8 cellular contexts compared by ENCODE assay signal in genomic region chr2:95121495-95122196, GRCh38. TPM values are rescaled to one million over a fixed set of nuclear protein-coding genes. Genes with fewer than 3 reads are reported as not detected.
DNase-seq lines count a peak whose midpoint lies in the region; ATAC-seq and TF ChIP-seq lines count a peak whose summit lies in the region.

Gene MRPS5, minus strand, starts transcription at chr2:95121808. Its CDS starts 17 bp downstream, at chr2:95121791.

- H3K27ac ChIP-seq in C4-2B (peak within 1 kb of the TSS; percentile 99), ectodermal cell (ENCODE audit: insufficient read depth, low read depth, low read length, poor library complexity, severe bottlenecking) (peak within 1 kb of the TSS; percentile 82)

- intact Hi-C loops in activated CD8-positive, alpha-beta T cell treated with anti-CD3 and anti-CD28 coated beads for 36 hours (cut with micrococcal nuclease) = loop anchor here (5.0 kb wide), 1 partner anchor 36 kb away; the partner anchor contains the start of gene ZNF514

- no peak; the same call in 1 of the 2 replicates for TF ChIP-seq CTCF in C4-2B (conservative IDR thresholded peaks at IDR 0.05)
- TF ChIP-seq CTCF in activated CD8-positive, alpha-beta T cell treated with anti-CD3 and anti-CD28 coated beads for 36 hours (IDR thresholded peaks at IDR 0.05) = no peak

- H3K4me1 Mint-ChIP-seq in activated CD8-positive, alpha-beta T cell treated with anti-CD3 and anti-CD28 coated beads for 36 hours (ENCODE audit: low read depth) = peaks cover 37% of the 10 kb centered on the region

- 0% methylated on average over 76 of the region's 76 CpGs for WGBS in ectodermal cell, 2 experiments

- no peaks in the 10 kb centered on the region for H3K9me3 ChIP-seq in ectodermal cell (ENCODE audit: control insufficient read depth, low read length)

- peak; percentile 95 for ATAC-seq in GM19324 (IDR thresholded peaks at IDR 0.05; ENCODE audit: low FRiP score, unreplicated experiment)
- peak; percentile 95 for ATAC-seq in HG03460 (IDR thresholded peaks at IDR 0.05; ENCODE audit: unreplicated experiment)
- ATAC-seq in activated CD8-positive, alpha-beta T cell treated with anti-CD3 and anti-CD28 coated beads for 36 hours = peak; percentile 97

- peak within 1 kb of the TSS; percentile 93 for H3K27ac Mint-ChIP-seq in activated CD8-positive, alpha-beta T cell treated with anti-CD3 and anti-CD28 coated beads for 36 hours

- peak within 1 kb of the TSS; percentile 95 for H3K4me3 ChIP-seq in ectodermal cell (ENCODE audit: insufficient read depth, low read depth, low read length)

- CTCF ChIA-PET in activated CD8-positive, alpha-beta T cell treated with anti-CD3 and anti-CD28 coated beads for 36 hours (lab: Charles Lee) = interaction anchor here (0.7 to 12.0 kb wide), 8 partner anchors 7 to 103 kb away, joined by 3 to 223 read pairs (median 4); partner anchors contain the start of genes MAL and ZNF2

- H3K9me3 Mint-ChIP-seq in activated CD8-positive, alpha-beta T cell treated with anti-CD3 and anti-CD28 coated beads for 36 hours = no peaks in the 10 kb centered on the region

- H3K36me3 ChIP-seq in ectodermal cell (ENCODE audit: control insufficient read depth, insufficient read depth, low read length) = no peaks in the 10 kb centered on the region

- POLR2A ChIA-PET in activated CD8-positive, alpha-beta T cell treated with anti-CD3 and anti-CD28 coated beads for 36 hours (lab: Charles Lee) = interaction anchor here (0.6 to 2.4 kb wide), 8 partner anchors 38 to 98 kb away, joined by 3 to 10 read pairs (median 4); partner anchors contain the start of genes ZNF2 and ZNF514

- H3K4me3 Mint-ChIP-seq in activated CD8-positive, alpha-beta T cell treated with anti-CD3 and anti-CD28 coated beads for 36 hours = peak within 1 kb of the TSS; percentile 82

- H3K4me1 ChIP-seq in ectodermal cell (ENCODE audit: control insufficient read depth, insufficient read depth, low read length) = no peaks in the 10 kb centered on the region

- H3K36me3 Mint-ChIP-seq in activated CD8-positive, alpha-beta T cell treated with anti-CD3 and anti-CD28 coated beads for 36 hours (ENCODE audit: low read depth) = peaks cover 34% of the 10 kb centered on the region

- peak; percentile 88 for DNase-seq in NCI-H82 (lab: John Stamatoyannopoulos, UW)
- DNase-seq in activated CD8-positive, alpha-beta T cell treated with anti-CD3 and anti-CD28 coated beads for 36 hours = peak; percentile 90
- DNase-seq in lung microvascular endothelial cell (ENCODE audit: low read depth in 2 of 2) = peak; percentile 75 to 77
- DNase-seq in stimulated activated CD4-positive, alpha-beta T cell treated with anti-CD3 and anti-CD28 coated beads, TNF-alpha, amount 100 ng/mL, for 48 hours (ENCODE audit: low read depth in 3 of 3) = peak; percentile 75 to 95 (median 84)

- no peaks in the 10 kb centered on the region for H3K27me3 Mint-ChIP-seq in activated CD8-positive, alpha-beta T cell treated with anti-CD3 and anti-CD28 coated beads for 36 hours

- H3K27me3 ChIP-seq in ectodermal cell (ENCODE audit: control insufficient read depth, insufficient read depth, low read length, poor library complexity, severe bottlenecking) = no peaks in the 10 kb centered on the region

RNA-seq across cellular contexts. Expression of gene MRPS5, which starts in this region (rescaled TPM):
- 10 to 100 TPM; 93.0 to 96.1 TPM for total RNA-seq in activated CD8-positive, alpha-beta T cell treated with anti-CD3 and anti-CD28 coated beads for 36 hours
- 64.1 TPM for polyA plus RNA-seq in ectodermal cell (2013, experiment 1 of 4)
- polyA plus RNA-seq in ectodermal cell (2013, experiment 2 of 4) = 58.4 TPM
- 56.6 TPM for polyA plus RNA-seq in ectodermal cell (2013, experiment 3 of 4)
- 66.1 TPM for polyA plus RNA-seq in ectodermal cell (2013, experiment 4 of 4)
- total RNA-seq in lung microvascular endothelial cell = 34.4 and 48.2 TPM in 2 replicates

Comparison
In these comparisons a context has a peak if more than half of its experiments do, and no peak if none do; other contexts are left out.
1. Peak in every context shown above with its lines: DNase-seq, ATAC-seq, H3K4me3 ChIP-seq and H3K27ac ChIP-seq.